Comparison of ENCODE assay signal across 8 cellular contexts in the genomic region with DNA sequence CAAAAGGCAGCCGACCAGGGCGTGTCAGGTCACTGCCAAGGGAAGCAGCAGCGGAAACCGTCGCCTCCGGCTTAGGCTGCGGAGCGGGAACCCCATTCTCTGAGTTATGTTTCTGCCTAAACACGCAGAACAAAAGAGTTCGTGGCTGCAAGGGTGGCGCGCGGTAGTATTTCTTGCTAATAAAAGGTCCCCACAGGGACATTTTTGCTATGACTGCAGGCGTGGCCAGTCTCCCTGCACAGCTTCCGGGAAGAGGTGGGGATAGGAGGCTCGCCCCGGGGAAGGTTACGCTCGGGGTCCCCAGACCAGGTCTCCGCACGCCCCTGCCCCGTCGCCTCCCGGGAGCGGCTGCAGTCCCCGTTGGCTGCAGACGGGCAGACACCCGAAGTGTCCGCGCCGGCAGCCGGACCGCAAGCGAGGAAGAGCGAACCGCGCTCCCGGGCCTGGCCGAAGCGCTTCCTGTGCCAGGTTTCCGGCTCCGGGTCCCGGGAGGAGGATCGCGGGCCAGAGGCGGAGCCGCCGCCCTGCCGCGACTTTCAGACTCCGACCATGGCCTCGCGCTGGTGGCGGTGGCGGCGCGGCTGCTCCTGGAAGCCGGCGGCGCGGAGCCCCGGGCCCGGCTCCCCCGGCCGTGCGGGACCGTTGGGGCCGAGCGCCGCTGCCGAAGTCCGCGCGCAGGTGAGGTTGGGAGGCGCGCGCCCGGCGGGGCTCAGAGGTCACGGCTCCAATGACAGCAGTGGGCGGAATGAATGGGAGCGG. TPM values are rescaled to one million over a fixed set of nuclear protein-coding genes. Genes with fewer than 3 reads are reported as not detected.
DNase-seq lines count a peak whose midpoint lies in the region; ATAC-seq lines count a peak whose summit lies in the region.

A gene with protein sequence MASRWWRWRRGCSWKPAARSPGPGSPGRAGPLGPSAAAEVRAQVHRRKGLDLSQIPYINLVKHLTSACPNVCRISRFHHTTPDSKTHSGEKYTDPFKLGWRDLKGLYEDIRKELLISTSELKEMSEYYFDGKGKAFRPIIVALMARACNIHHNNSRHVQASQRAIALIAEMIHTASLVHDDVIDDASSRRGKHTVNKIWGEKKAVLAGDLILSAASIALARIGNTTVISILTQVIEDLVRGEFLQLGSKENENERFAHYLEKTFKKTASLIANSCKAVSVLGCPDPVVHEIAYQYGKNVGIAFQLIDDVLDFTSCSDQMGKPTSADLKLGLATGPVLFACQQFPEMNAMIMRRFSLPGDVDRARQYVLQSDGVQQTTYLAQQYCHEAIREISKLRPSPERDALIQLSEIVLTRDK (plus strand): TSS at position 539 of the 759 bp plus-strand sequence. CDS start 11 bp downstream, at position 550.

- peaks cover 23% of the 10 kb centered on the region for H3K36me3 Mint-ChIP-seq in activated CD8-positive, alpha-beta T cell treated with anti-CD3 and anti-CD28 coated beads, Interleukin-2, amount 10 ng/mL, durations not matched to agents 7 days and 5 days (ENCODE audit: low read depth)

- CTCF ChIA-PET in activated CD8-positive, alpha-beta T cell treated with anti-CD3 and anti-CD28 coated beads, Interleukin-2, amount 10 ng/mL, durations not matched to agents 7 days and 5 days (lab: Charles Lee): interaction anchor here (0.7 to 2.7 kb wide), 6 partner anchors 12 to 362 kb away, joined by 3 to 16 read pairs (median 4); partner anchors contain the start of gene ABI1

- peak within 1 kb of the TSS; percentile 99 for H3K4me3 Mint-ChIP-seq in activated CD8-positive, alpha-beta T cell treated with anti-CD3 and anti-CD28 coated beads, Interleukin-2, amount 10 ng/mL, durations not matched to agents 7 days and 5 days

- POLR2A ChIA-PET in activated CD8-positive, alpha-beta T cell treated with anti-CD3 and anti-CD28 coated beads, Interleukin-2, amount 10 ng/mL, durations not matched to agents 7 days and 5 days (lab: Charles Lee): interaction anchor here (0.7 to 2.1 kb wide), 11 partner anchors 9 to 560 kb away, joined by 3 to 14 read pairs (median 3); partner anchors contain the start of genes ABI1, MASTL and YME1L1

- peak within 1 kb of the TSS; percentile 92 for H3K27ac Mint-ChIP-seq in activated CD8-positive, alpha-beta T cell treated with anti-CD3 and anti-CD28 coated beads, Interleukin-2, amount 10 ng/mL, durations not matched to agents 7 days and 5 days

- DNase-seq in Ammon's horn (ENCODE audit: low spot score) (peak; percentile 81), NCI-H748 treated with DMSO at 0.1 percent for 48 hours (lab: John Stamatoyannopoulos, UW) (peak; percentile 1), medulla oblongata (ENCODE audit: extremely low spot score) (peak; percentile 79)
- peak; percentile 72 for DNase-seq in activated CD8-positive, alpha-beta T cell treated with anti-CD3 and anti-CD28 coated beads, Interleukin-2, amount 10 ng/mL, durations not matched to agents 7 days and 5 days
- DNase-seq in effector CD4-positive, alpha-beta T cell: peak; percentile 38
- DNase-seq in stimulated activated CD8-positive, alpha-beta memory T cell treated with anti-CD3 and anti-CD28 coated beads, Interleukin-12 subunit alpha, Interleukin-12 subunit beta, amount 100 ng/mL, for 24 hours (ENCODE audit: extremely low read depth): peak; percentile 43

- ATAC-seq in GM18909 (IDR thresholded peaks at IDR 0.05; ENCODE audit: poor library complexity, unreplicated experiment): peak; percentile 81
- ATAC-seq in HG03139 (IDR thresholded peaks at IDR 0.05; ENCODE audit: unreplicated experiment): peak; percentile 73
- peak; percentile 86 for ATAC-seq in activated CD8-positive, alpha-beta T cell treated with anti-CD3 and anti-CD28 coated beads, Interleukin-2, amount 10 ng/mL, durations not matched to agents 7 days and 5 days

- no peaks in the 10 kb centered on the region for H3K9me3 Mint-ChIP-seq in activated CD8-positive, alpha-beta T cell treated with anti-CD3 and anti-CD28 coated beads, Interleukin-2, amount 10 ng/mL, durations not matched to agents 7 days and 5 days (ENCODE audit: insufficient read depth)

- no peaks in the 10 kb centered on the region for H3K27me3 Mint-ChIP-seq in activated CD8-positive, alpha-beta T cell treated with anti-CD3 and anti-CD28 coated beads, Interleukin-2, amount 10 ng/mL, durations not matched to agents 7 days and 5 days (ENCODE audit: low read depth)

- H3K4me1 Mint-ChIP-seq in activated CD8-positive, alpha-beta T cell treated with anti-CD3 and anti-CD28 coated beads, Interleukin-2, amount 10 ng/mL, durations not matched to agents 7 days and 5 days (ENCODE audit: low read depth): peaks cover 35% of the 10 kb centered on the region

RNA-seq across cellular contexts. Expression of the gene that starts here (rescaled TPM):
- total RNA-seq in activated CD8-positive, alpha-beta T cell treated with anti-CD3 and anti-CD28 coated beads, Interleukin-2, amount 10 ng/mL, durations not matched to agents 7 days and 5 days: 10 to 100 TPM; 17.8 to 19.4 TPM

Comparison
In these comparisons a context has a peak if more than half of its experiments do, and no peak if none do; other contexts are left out.
1. Peak in every context shown above with its lines: DNase-seq and ATAC-seq.
2. DNase-seq: peak in every context shown above with its lines; median percentile 81 in Ammon's horn; 79 in medulla oblongata; 72 in activated CD8-positive, alpha-beta T cell treated with anti-CD3 and anti-CD28 coated beads, Interleukin-2, amount 10 ng/mL, durations not matched to agents 7 days and 5 days; 43 in stimulated activated CD8-positive, alpha-beta memory T cell treated with anti-CD3 and anti-CD28 coated beads, Interleukin-12 subunit alpha, Interleukin-12 subunit beta, amount 100 ng/mL, for 24 hours; 38 in effector CD4-positive, alpha-beta T cell; 1 in NCI-H748 treated with DMSO at 0.1 percent for 48 hours.